In the genomic region with DNA sequence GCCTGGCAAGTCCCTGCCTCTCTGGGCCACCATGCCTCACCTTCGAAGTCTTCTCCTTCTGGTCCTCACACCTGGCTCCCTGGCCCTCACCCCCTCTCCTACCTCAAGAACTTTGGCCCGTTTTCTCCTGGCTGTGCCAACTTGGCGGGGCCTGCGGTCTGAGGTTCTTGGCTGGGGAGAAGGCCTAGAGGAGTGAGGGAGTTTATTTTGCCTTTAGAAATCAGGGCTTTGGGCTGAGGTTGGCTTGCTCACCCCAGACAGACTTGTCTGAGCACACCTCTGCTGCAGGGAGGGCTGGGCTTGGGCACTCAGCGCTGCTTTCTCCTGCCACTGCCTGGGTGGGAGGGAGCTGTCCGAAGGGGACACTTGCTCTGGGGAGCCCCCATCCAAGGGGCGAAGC, we compare ENCODE assay signal across 29 cellular contexts. TPM values are rescaled to one million over a fixed set of nuclear protein-coding genes. Genes with fewer than 3 reads are reported as not detected.
"Had no signal": no experiment of that assay in that cellular context is flagged by ENCODE, and none has a peak within 500 bp of the region (broad histone marks: within the 10 kb centered on the region; RNA-seq: fewer than 3 reads in every experiment).

No MANE protein-coding gene starts in this region.

- H3K4me2 ChIP-seq: SK-N-SH had no signal

- H3K4me3 ChIP-seq: ascending aorta, K562, Peyer's patch, SJSA1 had no signal

- ATAC-seq: activated CD4-positive, alpha-beta T cell treated with anti-CD3 and anti-CD28 coated beads for 36 hours; activated CD4-positive, CD25-positive, alpha-beta regulatory T cell treated with anti-CD3 and anti-CD28 coated beads, Interleukin-2, amount 50 U/mL, for 24 hours; activated CD8-positive, alpha-beta T cell treated with anti-CD3 and anti-CD28 coated beads, Interleukin-2, amount 10 ng/mL, durations not matched to agents 7 days and 5 days; K562; PC-3; WTC11 had no signal

- H3K4me1 ChIP-seq: ascending aorta, Peyer's patch, SJSA1 had no signal

- H3K27ac ChIP-seq: ascending aorta, Peyer's patch, SJSA1 had no signal

- H3K9me3 ChIP-seq: ascending aorta, Peyer's patch, SJSA1, SK-N-SH had no signal

- H3K36me3 ChIP-seq: ascending aorta, Peyer's patch, SJSA1 had no signal

- H3K27me3 ChIP-seq: ascending aorta, Peyer's patch had no signal

- H3K9ac ChIP-seq: SK-N-SH had no signal

- DNase-seq: activated CD4-positive, alpha-beta T cell treated with anti-CD3 and anti-CD28 coated beads for 36 hours; activated CD4-positive, alpha-beta T cell treated with anti-CD3 and anti-CD28 coated beads, Interleukin-2, amount 10 ng/mL, durations not matched to agents 7 days and 5 days; activated CD4-positive, alpha-beta T cell treated with anti-CD3 and anti-CD28 coated beads, Interleukin-2, amount 50 U/mL, for 48 hours; activated CD8-positive, alpha-beta T cell treated with anti-CD3 and anti-CD28 coated beads, Interleukin-2, amount 10 ng/mL, durations not matched to agents 7 days and 5 days; activated gamma-delta T cell; activated naive CD4-positive, alpha-beta T cell treated with Interleukin-2 at 50 U/mL for 16 hours; activated naive CD8-positive, alpha-beta T cell treated with anti-CD3 and anti-CD28 coated beads, Interleukin-2, amount 10 ng/mL, durations not matched to agents 7 days and 5 days; activated T-cell treated with anti-CD3 and anti-CD28 coated beads, Interleukin-2, amount 50 U/mL, for 24 hours; amygdala; NCI-H1048; NCI-H1436 treated with DMSO at 0.1 percent for 48 hours; NCI-H1694 treated with DMSO at 0.1 percent for 48 hours; NCI-H2029; NCI-H345; NCI-H524 treated with DMSO at 0.1 percent for 48 hours; NK-92 treated with Interleukin-12 subunit alpha and Interleukin-12 subunit beta, amount 100 ng/mL, for 24 hours; PC-3; Peyer's patch; SHP77; SK-N-SH had no signal

- FAIRE-seq: K562 had no signal

RNA-seq across cellular contexts. Expression of a gene that starts 23.3 kb away (rescaled TPM):
- total RNA-seq: activated CD4-positive, alpha-beta T cell treated with anti-CD3 and anti-CD28 coated beads for 36 hours; activated CD4-positive, alpha-beta T cell treated with anti-CD3 and anti-CD28 coated beads, Interleukin-2, amount 10 ng/mL, durations not matched to agents 7 days and 5 days; activated CD8-positive, alpha-beta T cell treated with anti-CD3 and anti-CD28 coated beads, Interleukin-2, amount 10 ng/mL, durations not matched to agents 7 days and 5 days; activated naive CD8-positive, alpha-beta T cell treated with anti-CD3 and anti-CD28 coated beads, Interleukin-2, amount 10 ng/mL, durations not matched to agents 7 days and 5 days; activated T-helper 2 cell treated with anti-CD3 and anti-CD28 coated beads, Interferon-gamma antibody, Interleukin-2, Interleukin-4, amounts not matched to agents 10 μg/mL and 5 μg/mL and 100 μg/mL, durations not matched to agents 14 hours and 24 hours and 36 hours; ascending aorta; K562; M059J; NCI-H460; PC-3; Peyer's patch; SJSA1; WTC11 had no signal
- polyA plus RNA-seq: adipose tissue, SK-N-SH had no signal
